24 cellular contexts compared by ENCODE assay signal in genomic region chr5:61414806-61415205, GRCh38.
"Had no signal": no experiment of that assay in that cellular context is flagged by ENCODE, and none has a peak within 500 bp of the region (broad histone marks: within the 10 kb centered on the region; RNA-seq: fewer than 3 reads in every experiment).

No MANE protein-coding gene starts in this region.

- H3K27me3 ChIP-seq: esophagus squamous epithelium, neutrophil, pancreas, right lobe of liver, tibial nerve, upper lobe of right lung, uterus had no signal

- H3K36me3 ChIP-seq: esophagus squamous epithelium, neutrophil, pancreas, right lobe of liver, thoracic aorta, tibial nerve, upper lobe of right lung, uterus had no signal

- H3K36me3 Mint-ChIP-seq: immature natural killer cell; memory B cell; naive thymus-derived CD8-positive, alpha-beta T cell; stimulated activated naive B cell treated with anti-CD40 and anti-IgM and Interleukin-4, amounts not matched to agents 10 μg/mL and 1 μg/mL and 100 μg/mL, for 72 hours had no signal

- H3K27ac ChIP-seq: coronary artery, esophagus squamous epithelium, neutrophil, pancreas, right lobe of liver, thoracic aorta, tibial nerve, upper lobe of right lung, uterus had no signal

- ATAC-seq: naive thymus-derived CD8-positive, alpha-beta T cell; pancreas; right lobe of liver; stimulated activated naive B cell treated with anti-CD40 and anti-IgM and Interleukin-4, amounts not matched to agents 10 μg/mL and 1 μg/mL and 100 μg/mL, for 72 hours; upper lobe of right lung had no signal

- H3K27me3 Mint-ChIP-seq: memory B cell; naive thymus-derived CD8-positive, alpha-beta T cell; stimulated activated naive B cell treated with anti-CD40 and anti-IgM and Interleukin-4, amounts not matched to agents 10 μg/mL and 1 μg/mL and 100 μg/mL, for 72 hours; stimulated activated naive CD8-positive, alpha-beta T cell treated with anti-CD3 and anti-CD28 coated beads, Interleukin-15, Interleukin-2, amounts not matched to agents 100 ng/mL and 50 ng/mL, for 24 hours had no signal

- H3K4me3 Mint-ChIP-seq: immature natural killer cell; memory B cell; naive thymus-derived CD8-positive, alpha-beta T cell; stimulated activated naive B cell treated with anti-CD40 and anti-IgM and Interleukin-4, amounts not matched to agents 10 μg/mL and 1 μg/mL and 100 μg/mL, for 72 hours; stimulated activated naive CD8-positive, alpha-beta T cell treated with anti-CD3 and anti-CD28 coated beads, Interleukin-15, Interleukin-2, amounts not matched to agents 100 ng/mL and 50 ng/mL, for 24 hours had no signal

- H3K4me3 ChIP-seq: coronary artery, esophagus squamous epithelium, lung, pancreas, right lobe of liver, thoracic aorta, tibial nerve, upper lobe of right lung, uterus had no signal

- DNase-seq: dermis blood vessel endothelial cell; effector memory CD4-positive, alpha-beta T cell; erythroblast; esophagus squamous epithelium; foreskin melanocyte; hypothalamus; immature natural killer cell; naive thymus-derived CD8-positive, alpha-beta T cell; pancreas; retina; right lobe of liver; small intestine; stimulated activated CD4-positive, alpha-beta T cell treated with anti-CD3 and anti-CD28 coated beads, Interleukin-15, amount 100 ng/mL, for 24 hours; stimulated activated CD4-positive, alpha-beta T cell treated with anti-CD3 and anti-CD28 coated beads, Interleukin-2, amount 100 ng/mL, for 48 hours; stimulated activated naive B cell treated with anti-CD40 and anti-IgM and Interleukin-4, amounts not matched to agents 10 μg/mL and 1 μg/mL and 100 μg/mL, for 72 hours; upper lobe of right lung; uterus had no signal

- H3K9me3 Mint-ChIP-seq: memory B cell; naive thymus-derived CD8-positive, alpha-beta T cell; stimulated activated naive B cell treated with anti-CD40 and anti-IgM and Interleukin-4, amounts not matched to agents 10 μg/mL and 1 μg/mL and 100 μg/mL, for 72 hours; stimulated activated naive CD8-positive, alpha-beta T cell treated with anti-CD3 and anti-CD28 coated beads, Interleukin-15, Interleukin-2, amounts not matched to agents 100 ng/mL and 50 ng/mL, for 24 hours had no signal

- H3K27ac Mint-ChIP-seq: stimulated activated naive CD8-positive, alpha-beta T cell treated with anti-CD3 and anti-CD28 coated beads, Interleukin-15, Interleukin-2, amounts not matched to agents 100 ng/mL and 50 ng/mL, for 24 hours had no signal

- H3K4me1 ChIP-seq: uterus had no signal
